29 cellular contexts compared by ENCODE assay signal in genomic region chr18:75365837-75366236, GRCh38.
DNase-seq lines count a peak whose midpoint lies in the region; ATAC-seq and TF ChIP-seq lines count a peak whose summit lies in the region.
"Had no signal": no experiment of that assay in that cellular context is flagged by ENCODE, and none has a peak within 500 bp of the region (broad histone marks: within the 10 kb centered on the region; RNA-seq: fewer than 3 reads in every experiment).

No MANE protein-coding gene starts in this region.

- no peak overlapping the region for H2BK20ac ChIP-seq in H9 (ENCODE audit: low read depth, low read length, poor library complexity, severe bottlenecking)

- ATAC-seq in naive thymus-derived CD4-positive, alpha-beta T cell = peak; percentile 44
- ATAC-seq in upper lobe of left lung (ENCODE audit: low FRiP score in 2 of 2) (no peak), HG03108 (IDR thresholded peaks at IDR 0.05; ENCODE audit: unreplicated experiment) (no peak)
- ATAC-seq: left lobe of liver had no signal

- DNase-seq in cardiac muscle cell (ENCODE audit: low read depth in 1 of 2, low spot score in 1 of 2) (no peak), cardiac septum (ENCODE audit: low spot score) (no peak), H9 (no peak), WERI-Rb-1 (no peak), NCI-H2171 treated with DMSO at 0.1 percent for 48 hours (lab: John Stamatoyannopoulos, UW) (no peak), upper lobe of left lung (no peak)
- peak in 4 of 9 donors; percentile 8 to 14 (median 12) for DNase-seq in naive thymus-derived CD4-positive, alpha-beta T cell
- DNase-seq: 8988T; activated CD4-positive, alpha-beta T cell treated with anti-CD3 and anti-CD28 coated beads, Interleukin-2, amount 10 ng/mL, durations not matched to agents 7 days and 5 days; activated naive CD8-positive, alpha-beta T cell treated with anti-CD3 and anti-CD28 coated beads for 36 hours; aorta; effector CD8-positive, alpha-beta T cell; EL; KG1; mesenchymal stem cell; MM.1S; NCI-H2081; NCI-H446 treated with DMSO at 0.1 percent for 48 hours; NCI-H774; SJCRH30; stimulated activated CD4-positive, alpha-beta T cell treated with anti-CD3 and anti-CD28 coated beads, Interleukin-1b, Interleukin-23, amount 100 ng/mL, for 48 hours; stimulated activated naive CD4-positive, alpha-beta T cell treated with Interleukin-2 at 50 U/mL for 16 hours had no signal

- no peak overlapping the region for H4K8ac ChIP-seq in H9 (replicated peaks; ENCODE audit: insufficient read length, low read depth, low read length)

- H3K4me1 ChIP-seq in cardiac muscle cell (ENCODE audit: low read depth) (no peaks in the 10 kb centered on the region), H9 (ENCODE audit: insufficient read depth, low read length) (no peaks in the 10 kb centered on the region), upper lobe of left lung (no peaks in the 10 kb centered on the region)
- no peaks in the 10 kb centered on the region for H3K4me1 ChIP-seq in naive thymus-derived CD4-positive, alpha-beta T cell (ENCODE audit: control insufficient read depth in 2 of 2, insufficient read depth in 2 of 2, low read length in 2 of 2)
- H3K4me1 ChIP-seq: right atrium auricular region, SJCRH30, suprapubic skin had no signal

- no peaks in the 10 kb centered on the region for H3K79me2 ChIP-seq in H9 (ENCODE audit: insufficient read depth, low read length)

- no peak overlapping the region for H3K9ac ChIP-seq in H9 (ENCODE audit: extremely low read depth, insufficient read length, low read length)
- H3K9ac ChIP-seq: neural progenitor cell had no signal

- H3K4me3 ChIP-seq in cardiac muscle cell (no peak overlapping the region), WERI-Rb-1 (ENCODE audit: low read depth, low read length) (no peak overlapping the region), upper lobe of left lung (no peak overlapping the region)
- H3K4me3 ChIP-seq in naive thymus-derived CD4-positive, alpha-beta T cell (ENCODE audit: low read length) = no peak overlapping the region
- H3K4me3 ChIP-seq: coronary artery, neural progenitor cell, right atrium auricular region, SJCRH30, suprapubic skin had no signal

- H2BK15ac ChIP-seq in H9 (ENCODE audit: low read depth, low read length) = no peak overlapping the region

- intact Hi-C loops in cardiac septum (cut with DNase I) = no loop called here
- intact Hi-C loops in naive thymus-derived CD4-positive, alpha-beta T cell (cut with micrococcal nuclease) = loop anchor here in 1 of 2 donors (1.0 to 5.0 kb wide), 5 partner anchors 159 to 743 kb away; partner anchors contain the start of gene PTGR3

- H2BK120ac ChIP-seq in H9 (ENCODE audit: low read depth, low read length, poor library complexity, severe bottlenecking) = no peak overlapping the region

- no peaks in the 10 kb centered on the region for H4K20me1 ChIP-seq in H9 (ENCODE audit: control insufficient read depth, insufficient read depth, insufficient read length)

- H2BK12ac ChIP-seq in H9 (ENCODE audit: insufficient read length, low read depth, low read length) = no peak overlapping the region

- no peak overlapping the region for H4K5ac ChIP-seq in H9 (ENCODE audit: insufficient read length, low read depth, low read length)

- TF ChIP-seq EP300 in upper lobe of left lung (IDR thresholded peaks at IDR 0.05) = no peak

- H3K27ac ChIP-seq in cardiac muscle cell = no peak overlapping the region
- H3K27ac ChIP-seq in H9 (ENCODE audit: insufficient read length, low read depth, low read length) = no peak overlapping the region
- no peak overlapping the region for H3K27ac ChIP-seq in WERI-Rb-1
- H3K27ac ChIP-seq in naive thymus-derived CD4-positive, alpha-beta T cell (ENCODE audit: low read depth, low read length) = no peak overlapping the region
- no peak overlapping the region for H3K27ac ChIP-seq in upper lobe of left lung
- H3K27ac ChIP-seq: coronary artery, HL-60, neural progenitor cell, right atrium auricular region, SJCRH30, suprapubic skin had no signal

- peaks cover 4 to 5% of the 10 kb centered on the region in 2 experiments for H3K4me1 Mint-ChIP-seq in H9
- H3K4me1 Mint-ChIP-seq in naive thymus-derived CD4-positive, alpha-beta T cell = peaks cover 0 to 2% (median 0%) of the 10 kb centered on the region in 7 donors
- H3K4me1 Mint-ChIP-seq: activated CD4-positive, alpha-beta T cell treated with anti-CD3 and anti-CD28 coated beads, Interleukin-2, amount 10 ng/mL, durations not matched to agents 7 days and 5 days had no signal

- no peak overlapping the region for H3K4me2 ChIP-seq in H9 (ENCODE audit: insufficient read depth, insufficient read length, low read length)
- H3K4me2 ChIP-seq: neural progenitor cell had no signal

- H3K14ac ChIP-seq in H9 (ENCODE audit: insufficient read depth, low read length) = no peak overlapping the region

- peaks cover 0 to 4% (median 0%) of the 10 kb centered on the region in 3 experiments; a peak in 2 of 7 replicates for H3K36me3 Mint-ChIP-seq in H9 (ENCODE audit: insufficient read depth in 1 of 3, low read depth in 3 of 3)
- H3K36me3 Mint-ChIP-seq in naive thymus-derived CD4-positive, alpha-beta T cell = no peaks in the 10 kb centered on the region
- H3K36me3 Mint-ChIP-seq: activated naive CD8-positive, alpha-beta T cell treated with anti-CD3 and anti-CD28 coated beads for 36 hours had no signal

- no peaks in the 10 kb centered on the region for H3K9me3 ChIP-seq in cardiac muscle cell (ENCODE audit: low read depth)
- H3K9me3 ChIP-seq in H9 (ENCODE audit: control insufficient read depth, low read depth, low read length) = no peaks in the 10 kb centered on the region
- H3K9me3 ChIP-seq in WERI-Rb-1 (ENCODE audit: severe bottlenecking) = no peaks in the 10 kb centered on the region
- no peaks in the 10 kb centered on the region for H3K9me3 ChIP-seq in naive thymus-derived CD4-positive, alpha-beta T cell (ENCODE audit: control insufficient read depth in 2 of 3, low read length in 3 of 3)
- no peaks in the 10 kb centered on the region for H3K9me3 ChIP-seq in upper lobe of left lung
- H3K9me3 ChIP-seq: right atrium auricular region, SJCRH30, suprapubic skin had no signal

- no peak overlapping the region for H4K91ac ChIP-seq in H9 (ENCODE audit: insufficient read length, low read depth, low read length)

- H3K79me1 ChIP-seq in H9 (ENCODE audit: insufficient read depth, low read depth, low read length, poor library complexity, severe bottlenecking) = no peaks in the 10 kb centered on the region

- CTCF ChIA-PET in naive thymus-derived CD4-positive, alpha-beta T cell (lab: Charles Lee) = interaction anchor here (1.0 to 1.4 kb wide), 2 partner anchors 9 to 156 kb away, joined by 3 to 4 read pairs; no protein-coding TSS in a partner anchor

- no peak overlapping the region for H2AK5ac ChIP-seq in H9 (ENCODE audit: insufficient read length, low read length)

- TF ChIP-seq POLR2A in upper lobe of left lung (IDR thresholded peaks at IDR 0.05) = no peak

- H3K27me3 ChIP-seq in cardiac muscle cell = no peaks in the 10 kb centered on the region
- H3K27me3 ChIP-seq in H9 (ENCODE audit: insufficient read depth, low read length) = no peaks in the 10 kb centered on the region
- H3K27me3 ChIP-seq in WERI-Rb-1 (ENCODE audit: insufficient read depth, low read depth, severe bottlenecking) = no peaks in the 10 kb centered on the region
- no peaks in the 10 kb centered on the region for H3K27me3 ChIP-seq in naive thymus-derived CD4-positive, alpha-beta T cell (ENCODE audit: control insufficient read depth in 2 of 2, insufficient read depth in 2 of 2, low read length in 2 of 2)
- no peaks in the 10 kb centered on the region for H3K27me3 ChIP-seq in upper lobe of left lung
- H3K27me3 ChIP-seq: neural progenitor cell, right atrium auricular region, SJCRH30, suprapubic skin had no signal

- no peak overlapping the region for H3K4ac ChIP-seq in H9 (ENCODE audit: low read depth, low read length)

- H3K23me2 ChIP-seq in H9 (ENCODE audit: insufficient read length, low read depth, low read length, poor library complexity, severe bottlenecking) = no peaks in the 10 kb centered on the region

- no peak overlapping the region for H3K4me3 Mint-ChIP-seq in H9
- no peak overlapping the region for H3K4me3 Mint-ChIP-seq in naive thymus-derived CD4-positive, alpha-beta T cell
- H3K4me3 Mint-ChIP-seq: activated CD4-positive, alpha-beta T cell treated with anti-CD3 and anti-CD28 coated beads, Interleukin-2, amount 10 ng/mL, durations not matched to agents 7 days and 5 days; activated naive CD8-positive, alpha-beta T cell treated with anti-CD3 and anti-CD28 coated beads for 36 hours; neural progenitor cell had no signal

- peaks cover 7% of the 10 kb centered on the region for H3K27me3 Mint-ChIP-seq in H9 (ENCODE audit: low read depth)
- no peaks in the 10 kb centered on the region for H3K27me3 Mint-ChIP-seq in naive thymus-derived CD4-positive, alpha-beta T cell
- H3K27me3 Mint-ChIP-seq: activated CD4-positive, alpha-beta T cell treated with anti-CD3 and anti-CD28 coated beads, Interleukin-2, amount 10 ng/mL, durations not matched to agents 7 days and 5 days had no signal

- no peaks in the 10 kb centered on the region for H3K36me3 ChIP-seq in cardiac muscle cell
- no peaks in the 10 kb centered on the region for H3K36me3 ChIP-seq in WERI-Rb-1
- H3K36me3 ChIP-seq in naive thymus-derived CD4-positive, alpha-beta T cell (ENCODE audit: control insufficient read depth in 2 of 3, insufficient read depth in 3 of 3, low read length in 3 of 3) = no peaks in the 10 kb centered on the region
- no peaks in the 10 kb centered on the region for H3K36me3 ChIP-seq in upper lobe of left lung
- H3K36me3 ChIP-seq: neural progenitor cell, right atrium auricular region, SJCRH30, suprapubic skin had no signal

- H3K18ac ChIP-seq in H9 (ENCODE audit: insufficient read length, low read depth, low read length) = no peak overlapping the region

- no peak overlapping the region for H3K23ac ChIP-seq in H9 (ENCODE audit: insufficient read length, low read depth, low read length)

- POLR2A ChIA-PET in naive thymus-derived CD4-positive, alpha-beta T cell (lab: Charles Lee) = no interaction called here

- no peak overlapping the region for H3T11ph ChIP-seq in H9 (ENCODE audit: low read length)

- H3K27ac Mint-ChIP-seq in H9 = no peak overlapping the region
- no peak overlapping the region for H3K27ac Mint-ChIP-seq in naive thymus-derived CD4-positive, alpha-beta T cell
- H3K27ac Mint-ChIP-seq: activated CD4-positive, alpha-beta T cell treated with anti-CD3 and anti-CD28 coated beads, Interleukin-2, amount 10 ng/mL, durations not matched to agents 7 days and 5 days; activated naive CD8-positive, alpha-beta T cell treated with anti-CD3 and anti-CD28 coated beads for 36 hours; neural progenitor cell had no signal

- H2AFZ ChIP-seq in H9 (ENCODE audit: low read length) = no peak overlapping the region
- H2AFZ ChIP-seq: neural progenitor cell had no signal

- H2BK5ac ChIP-seq in H9 (ENCODE audit: insufficient read length, low read length) = no peak overlapping the region

- peaks cover 3 to 4% of the 10 kb centered on the region in 2 experiments; a peak in 3 of 5 replicates for H3K9me3 Mint-ChIP-seq in H9
- H3K9me3 Mint-ChIP-seq in naive thymus-derived CD4-positive, alpha-beta T cell = no peaks in the 10 kb centered on the region
- H3K9me3 Mint-ChIP-seq: activated CD4-positive, alpha-beta T cell treated with anti-CD3 and anti-CD28 coated beads, Interleukin-2, amount 10 ng/mL, durations not matched to agents 7 days and 5 days; activated naive CD8-positive, alpha-beta T cell treated with anti-CD3 and anti-CD28 coated beads for 36 hours had no signal

- no CpG with 5 or more reads among the region's 1 CpG for WGBS in H9 (ENCODE audit: extremely low coverage, insufficient read length, low lambda C conversion rate)
- 41 to 67% methylated on average over 1 of the region's 1 CpG for WGBS in upper lobe of left lung, 2 donors

- H3K56ac ChIP-seq in H9 (ENCODE audit: insufficient read length, low read depth, low read length) = no peak overlapping the region

- TF ChIP-seq CTCF in cardiac muscle cell (IDR thresholded peaks at IDR 0.05; ENCODE audit: low read depth, low read length) (peak; percentile 4), H9 (conservative IDR thresholded peaks at IDR 0.05) (peak; percentile 20; the same call in 1 of the 3 replicates), WERI-Rb-1 (IDR thresholded peaks at IDR 0.05; ENCODE audit: low read depth, low read length) (0 out of 2 replicates have a peak, but pooled peaks have one; percentile 23), upper lobe of left lung (IDR thresholded peaks at IDR 0.05) (no peak)

Comparison
In these comparisons a context has a peak if more than half of its experiments do, and no peak if none do; other contexts are left out.
1. CTCF ChIP-seq: peak in cardiac muscle cell (single experiment), H9 (single experiment) and WERI-Rb-1 (single experiment); none in upper lobe of left lung (0 of 6).